8 cellular contexts compared by ENCODE assay signal in the genomic region with DNA sequence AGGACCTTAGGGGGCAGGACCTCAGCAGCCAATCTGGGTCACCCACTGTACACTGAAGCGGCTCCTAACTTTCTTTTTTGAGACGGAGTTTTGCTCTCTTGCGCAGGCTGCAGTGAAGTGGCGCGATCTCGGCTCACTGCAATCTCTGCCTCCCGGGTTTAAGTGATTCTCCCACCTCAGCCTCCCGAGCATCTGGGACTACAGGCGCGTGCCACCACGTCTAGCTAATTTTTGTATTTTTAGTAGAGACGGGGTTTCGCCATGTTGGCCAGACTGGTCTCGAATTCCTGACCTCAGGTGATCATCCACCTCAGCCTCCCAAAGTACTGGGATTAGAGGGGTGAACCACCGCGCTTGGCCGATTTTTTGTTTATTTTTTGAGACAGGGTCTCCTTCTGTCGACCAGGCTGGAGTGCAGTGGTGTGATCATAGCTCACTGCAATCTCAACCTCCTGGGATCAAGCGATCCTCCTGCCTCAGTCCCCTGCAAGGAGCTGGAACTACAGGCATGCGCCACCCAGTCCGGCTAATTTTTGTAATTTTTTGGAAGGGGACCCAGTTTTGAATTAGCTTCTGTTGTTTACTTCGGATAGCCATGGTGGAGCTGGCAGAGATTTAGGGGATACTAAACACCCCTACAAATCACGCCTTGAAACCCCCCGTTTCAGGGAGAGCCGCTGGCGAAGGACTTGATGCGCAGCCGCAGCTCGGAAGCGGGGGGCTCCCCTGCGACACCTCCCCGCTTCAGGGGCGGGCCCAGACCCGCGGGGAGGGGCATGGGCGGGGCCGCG. TPM values are rescaled to one million over a fixed set of nuclear protein-coding genes. Genes with fewer than 3 reads are reported as not detected.
DNase-seq lines count a peak whose midpoint lies in the region; ATAC-seq, FAIRE-seq and TF ChIP-seq lines count a peak whose summit lies in the region.

No MANE protein-coding gene starts in this region.

- H3K4me3 ChIP-seq in OCI-LY7 (ENCODE audit: low read depth, low read length, poor library complexity, severe bottlenecking) (peak overlapping the region; percentile 96), pancreas (peak overlapping the region; percentile 84 to 98 (median 94))

- ATAC-seq in pancreas = no peak
- ATAC-seq in HG03521 (IDR thresholded peaks at IDR 0.05; ENCODE audit: unreplicated experiment) = no peak
- ATAC-seq in HG03460 (IDR thresholded peaks at IDR 0.05; ENCODE audit: unreplicated experiment) = no peak

- no peaks in the 10 kb centered on the region for H3K27me3 ChIP-seq in pancreas

- POLR2A ChIA-PET in OCI-LY7 (lab: Charles Lee) = interaction anchor here (0.5 to 2.5 kb wide), 7 partner anchors 16 to 173 kb away, joined by 3 to 10 read pairs (median 3); a partner anchor contains a TSS

- H3K4me1 ChIP-seq in ES-I3 (ENCODE audit: insufficient read depth, low read length) = peaks cover 5% of the 10 kb centered on the region; the same call in 1 of the 2 replicates
- peaks cover 17% of the 10 kb centered on the region for H3K4me1 ChIP-seq in OCI-LY7 (ENCODE audit: insufficient read depth, low read length, poor library complexity, severe bottlenecking)
- H3K4me1 ChIP-seq in pancreas = peaks cover 12 to 15% (median 13%) of the 10 kb centered on the region in 3 donors

- WGBS in pancreas, 2 donors = 30 to 31% methylated on average over 38 of the region's 38 CpGs

- H3K9me3 ChIP-seq in ES-I3 (ENCODE audit: control insufficient read depth, insufficient read depth, low read length) (no peaks in the 10 kb centered on the region), OCI-LY7 (ENCODE audit: low read length) (no peaks in the 10 kb centered on the region), pancreas (no peaks in the 10 kb centered on the region)

- peak overlapping the region; percentile 93 for H3K4me2 ChIP-seq in OCI-LY7 (ENCODE audit: low read length)

- H2AFZ ChIP-seq in OCI-LY7 (ENCODE audit: low read length) = peak overlapping the region; percentile 90

- CTCF ChIA-PET in OCI-LY7 (lab: Charles Lee; ENCODE audit: unreplicated experiment) = interaction anchor here (0.6 to 1.2 kb wide), 5 partner anchors 9 to 173 kb away, joined by 3 to 4 read pairs (median 3); a partner anchor contains a TSS

- DNase-seq in OCI-LY7 (ENCODE audit: low spot score) = no peak
- DNase-seq in epithelial cell of prostate (ENCODE audit: low read depth, low spot score) = no peak
- DNase-seq in pancreas = peak in 1 of 6 donors; percentile 25
- no peak for DNase-seq in Kasumi-1 (lab: John Stamatoyannopoulos, UW)
- DNase-seq in GM10266 (ENCODE audit: extremely low spot score) = no peak

- intact Hi-C loops in OCI-LY7 (cut with micrococcal nuclease; ENCODE audit: unreplicated experiment) = loop anchor here (2.0 kb wide), 2 partner anchors 73 to 153 kb away; a partner anchor contains a TSS
- intact Hi-C loops in pancreas (cut with DNase I) = loop anchor here in 2 of 3 donors (10.0 kb wide), 2 partner anchors 69 to 239 kb away; a partner anchor contains a TSS

- peak overlapping the region; percentile 99 for H3K9ac ChIP-seq in ES-I3 (ENCODE audit: low read depth, low read length)

- TF ChIP-seq CTCF in OCI-LY7 (conservative IDR thresholded peaks at IDR 0.05; ENCODE audit: low read length) = no peak
- no peak for TF ChIP-seq CTCF in pancreas (IDR thresholded peaks at IDR 0.05)
- no peak for TF ChIP-seq CTCF in GM10266 (IDR thresholded peaks at IDR 0.05; ENCODE audit: control insufficient read depth, insufficient read depth, low read depth, missing control alignments)

- no peaks in the 10 kb centered on the region for H3K9me2 ChIP-seq in OCI-LY7 (ENCODE audit: insufficient read depth, low read length)

- no TSS peak for BruUV-seq in OCI-LY7 (replicated peaks; lab: Mats Ljungman, UMichigan)

- no peak overlapping the region for H3K27ac ChIP-seq in OCI-LY7 (ENCODE audit: low read depth, low read length, poor library complexity, severe bottlenecking)
- peak overlapping the region; percentile 88 for H3K27ac ChIP-seq in epithelial cell of prostate
- H3K27ac ChIP-seq in pancreas = peak overlapping the region; percentile 89 to 99 (median 97)

- H4K20me1 ChIP-seq in OCI-LY7 (ENCODE audit: insufficient read depth, low read length) = peaks cover 19% of the 10 kb centered on the region

- H3K36me3 ChIP-seq in ES-I3 (ENCODE audit: insufficient read depth, low read length) = no peaks in the 10 kb centered on the region; the same call in 1 of the 2 replicates
- peaks cover 22% of the 10 kb centered on the region; the same call in 1 of the 2 replicates for H3K36me3 ChIP-seq in OCI-LY7 (ENCODE audit: insufficient read depth, low read length)
- peaks cover 0 to 1% (median 0%) of the 10 kb centered on the region in 3 donors for H3K36me3 ChIP-seq in pancreas

- peaks cover 32% of the 10 kb centered on the region for H3K79me2 ChIP-seq in OCI-LY7 (ENCODE audit: insufficient read depth, low read depth, low read length)

- no peak for FAIRE-seq in pancreas (lab: Jason Lieb, UNC)

RNA-seq across cellular contexts. Expression of a gene that starts 1.5 kb away (rescaled TPM):
- 85.1 and 86.5 TPM in 2 replicates for total RNA-seq in OCI-LY7 (2014; rRNA removed; shearing (Covaris generic))
- 87.4 and 109 TPM in 2 replicates for total RNA-seq in OCI-LY7 (2022)
- total RNA-seq in pancreas = 10 to 100 TPM; 23.1 to 42.2 (median 28.7) TPM
- polyA plus RNA-seq in pancreas = 10 to 100 TPM; 63.1 to 89.9 TPM
